Comparison of ENCODE assay signal across 20 cellular contexts in genomic region chr16:53073053-53073452, GRCh38.
"Had no signal": no experiment of that assay in that cellular context is flagged by ENCODE, and none has a peak within 500 bp of the region (broad histone marks: within the 10 kb centered on the region; RNA-seq: fewer than 3 reads in every experiment).

No MANE protein-coding gene starts in this region.

- ATAC-seq: activated CD8-positive, alpha-beta memory T cell treated with anti-CD3 and anti-CD28 coated beads, Interleukin-2, amount 10 ng/mL, durations not matched to agents 7 days and 5 days; activated CD8-positive, alpha-beta T cell treated with anti-CD3 and anti-CD28 coated beads for 36 hours; foreskin keratinocyte; natural killer cell treated with Interleukin-12 subunit alpha and Interleukin-12 subunit beta and Interleukin-15 and Interleukin-18, amount 100 ng/mL, for 72 hours; pancreas; T-helper 17 cell had no signal

- H3K36me3 Mint-ChIP-seq: activated naive CD4-positive, alpha-beta T cell treated with anti-CD3 and anti-CD28 coated beads, Interleukin-2, amount 50 U/mL, for 24 hours had no signal

- H3K9me3 ChIP-seq: neutrophil, pancreas, thyroid gland had no signal

- H3K4me1 ChIP-seq: foreskin keratinocyte, pancreas had no signal

- H3K27ac Mint-ChIP-seq: activated CD4-positive, alpha-beta T cell treated with anti-CD3 and anti-CD28 coated beads, Interleukin-2, amount 10 ng/mL, durations not matched to agents 7 days and 5 days; activated CD8-positive, alpha-beta memory T cell treated with anti-CD3 and anti-CD28 coated beads, Interleukin-2, amount 10 ng/mL, durations not matched to agents 7 days and 5 days; activated CD8-positive, alpha-beta T cell treated with anti-CD3 and anti-CD28 coated beads for 36 hours; activated naive CD4-positive, alpha-beta T cell treated with anti-CD3 and anti-CD28 coated beads, Interleukin-2, amount 50 U/mL, for 24 hours; stimulated activated naive CD8-positive, alpha-beta T cell treated with anti-CD3 and anti-CD28 coated beads, Interleukin-15, Interleukin-2, amounts not matched to agents 100 ng/mL and 50 ng/mL, for 24 hours; T-helper 17 cell had no signal

- H3K27me3 ChIP-seq: brain microvascular endothelial cell, foreskin keratinocyte, neutrophil, pancreas, thyroid gland had no signal

- H3K9me3 Mint-ChIP-seq: activated naive CD4-positive, alpha-beta T cell treated with anti-CD3 and anti-CD28 coated beads, Interleukin-2, amount 50 U/mL, for 24 hours; natural killer cell treated with Interleukin-12 subunit alpha and Interleukin-12 subunit beta and Interleukin-15 and Interleukin-18, amount 100 ng/mL, for 72 hours had no signal

- H3K36me3 ChIP-seq: neutrophil, pancreas, thyroid gland had no signal

- DNase-seq: activated CD4-positive, alpha-beta T cell treated with anti-CD3 and anti-CD28 coated beads, Interleukin-2, amount 10 ng/mL, durations not matched to agents 7 days and 5 days; activated CD8-positive, alpha-beta memory T cell treated with anti-CD3 and anti-CD28 coated beads, Interleukin-2, amount 10 ng/mL, durations not matched to agents 7 days and 5 days; activated CD8-positive, alpha-beta T cell treated with anti-CD3 and anti-CD28 coated beads for 36 hours; activated gamma-delta T cell treated with Interleukin-2 at 50 U/mL for 16 hours; activated T-cell treated with anti-CD3 and anti-CD28 coated beads for 4 hours; brain microvascular endothelial cell; central memory CD4-positive, alpha-beta T cell; effector memory CD4-positive, alpha-beta T cell; foreskin keratinocyte; hippocampal formation; pancreas; right cardiac atrium; stimulated activated CD4-positive, alpha-beta T cell treated with anti-CD3 and anti-CD28 coated beads, Interleukin-4, amount 100 ng/mL, for 4 hours; substantia nigra; T-helper 17 cell; thyroid gland had no signal

- H3K27ac ChIP-seq: brain microvascular endothelial cell, foreskin keratinocyte, neutrophil, pancreas, thyroid gland had no signal

- H3K4me3 Mint-ChIP-seq: activated CD4-positive, alpha-beta T cell treated with anti-CD3 and anti-CD28 coated beads, Interleukin-2, amount 10 ng/mL, durations not matched to agents 7 days and 5 days; activated CD8-positive, alpha-beta memory T cell treated with anti-CD3 and anti-CD28 coated beads, Interleukin-2, amount 10 ng/mL, durations not matched to agents 7 days and 5 days; activated CD8-positive, alpha-beta T cell treated with anti-CD3 and anti-CD28 coated beads for 36 hours; activated naive CD4-positive, alpha-beta T cell treated with anti-CD3 and anti-CD28 coated beads, Interleukin-2, amount 50 U/mL, for 24 hours; natural killer cell treated with Interleukin-12 subunit alpha and Interleukin-12 subunit beta and Interleukin-15 and Interleukin-18, amount 100 ng/mL, for 72 hours; stimulated activated naive CD8-positive, alpha-beta T cell treated with anti-CD3 and anti-CD28 coated beads, Interleukin-15, Interleukin-2, amounts not matched to agents 100 ng/mL and 50 ng/mL, for 24 hours; T-helper 17 cell had no signal

- H3K4me3 ChIP-seq: pancreas, thyroid gland had no signal

- H3K27me3 Mint-ChIP-seq: activated CD4-positive, alpha-beta T cell treated with anti-CD3 and anti-CD28 coated beads, Interleukin-2, amount 10 ng/mL, durations not matched to agents 7 days and 5 days; activated CD8-positive, alpha-beta memory T cell treated with anti-CD3 and anti-CD28 coated beads, Interleukin-2, amount 10 ng/mL, durations not matched to agents 7 days and 5 days; activated CD8-positive, alpha-beta T cell treated with anti-CD3 and anti-CD28 coated beads for 36 hours; activated naive CD4-positive, alpha-beta T cell treated with anti-CD3 and anti-CD28 coated beads, Interleukin-2, amount 50 U/mL, for 24 hours; natural killer cell treated with Interleukin-12 subunit alpha and Interleukin-12 subunit beta and Interleukin-15 and Interleukin-18, amount 100 ng/mL, for 72 hours; stimulated activated naive CD8-positive, alpha-beta T cell treated with anti-CD3 and anti-CD28 coated beads, Interleukin-15, Interleukin-2, amounts not matched to agents 100 ng/mL and 50 ng/mL, for 24 hours; T-helper 17 cell had no signal
